Comparison of ENCODE assay signal across 19 cellular contexts in genomic region chr2:3099860-3100234, GRCh38.
"Had no signal": no experiment of that assay in that cellular context is flagged by ENCODE, and none has a peak within 500 bp of the region (broad histone marks: within the 10 kb centered on the region; RNA-seq: fewer than 3 reads in every experiment).

No MANE protein-coding gene starts in this region.

- ATAC-seq: activated CD8-positive, alpha-beta T cell treated with anti-CD3 and anti-CD28 coated beads, Interleukin-2, amount 10 ng/mL, durations not matched to agents 7 days and 5 days; left colon had no signal

- H3K4me1 ChIP-seq: transverse colon, vagina had no signal

- H3K9me3 ChIP-seq: transverse colon, vagina had no signal

- H3K36me3 ChIP-seq: brain microvascular endothelial cell, transverse colon, vagina had no signal

- H3K27ac ChIP-seq: brain microvascular endothelial cell, dorsolateral prefrontal cortex, hepatocyte, transverse colon, vagina had no signal

- H3K4me3 ChIP-seq: dorsolateral prefrontal cortex, hepatocyte, lung, transverse colon, vagina had no signal

- DNase-seq: activated CD4-positive, alpha-beta T cell treated with anti-CD3 and anti-CD28 coated beads for 48 hours; activated CD4-positive, CD25-positive, alpha-beta regulatory T cell; activated CD8-positive, alpha-beta T cell treated with anti-CD3 and anti-CD28 coated beads, Interleukin-2, amount 10 ng/mL, durations not matched to agents 7 days and 5 days; activated effector memory CD4-positive, alpha-beta T cell treated with Interleukin-2 at 50 U/mL for 16 hours; activated naive CD4-positive, alpha-beta T cell treated with anti-CD3 and anti-CD28 coated beads, Interleukin-2, amount 10 ng/mL, durations not matched to agents 7 days and 5 days; activated T-cell treated with anti-CD3 and anti-CD28 coated beads, Interleukin-2, amount 50 U/mL, for 24 hours; aorta; brain microvascular endothelial cell; central memory CD4-positive, alpha-beta T cell; dorsolateral prefrontal cortex; foreskin fibroblast; left colon; nucleus accumbens; stimulated activated CD4-positive, alpha-beta T cell treated with anti-CD3 and anti-CD28 coated beads, Interleukin-2, amount 100 ng/mL, for 24 hours; T-helper 9 cell; transverse colon had no signal

- H3K27me3 ChIP-seq: brain microvascular endothelial cell, dorsolateral prefrontal cortex, hepatocyte, transverse colon, vagina had no signal
